8 cellular contexts compared by ENCODE assay signal in the genomic region with DNA sequence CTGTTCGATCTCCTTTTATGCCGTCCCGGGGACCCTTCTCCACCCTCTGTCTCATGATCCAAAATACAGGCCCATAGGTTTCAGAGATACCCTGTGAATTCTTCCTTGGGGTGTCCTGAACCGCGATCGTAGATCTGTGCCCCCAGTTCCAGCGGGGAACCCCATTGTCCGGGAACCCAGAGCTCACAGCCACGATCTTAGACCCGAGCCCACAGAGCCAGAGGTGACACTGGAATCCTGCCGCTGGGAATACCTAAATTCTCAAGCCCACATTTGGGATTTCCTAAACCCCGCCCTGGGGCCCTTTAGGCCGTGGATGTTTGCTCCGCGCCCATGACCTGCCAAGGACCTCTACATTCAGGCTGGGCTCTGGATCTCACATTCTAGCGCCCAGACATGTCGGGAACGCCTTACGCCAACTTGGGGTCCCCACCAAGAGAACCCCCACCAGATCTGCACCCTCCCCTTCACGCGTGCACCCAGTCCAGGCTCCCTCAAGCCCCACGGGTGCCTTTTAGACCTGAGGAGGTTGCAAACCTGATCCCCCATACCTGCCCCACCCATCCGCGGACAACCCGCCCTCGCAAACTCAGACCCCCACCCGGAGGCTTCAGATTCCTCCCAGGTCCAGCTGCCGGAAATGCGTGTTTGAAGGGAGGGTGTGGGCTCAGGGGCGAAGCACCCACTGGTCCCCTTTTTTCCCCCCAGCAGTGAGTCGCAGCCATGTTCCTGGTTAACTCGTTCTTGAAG. TPM values are rescaled to one million over a fixed set of nuclear protein-coding genes. Genes with fewer than 3 reads are reported as not detected.
DNase-seq lines count a peak whose midpoint lies in the region; ATAC-seq and TF ChIP-seq lines count a peak whose summit lies in the region.

No MANE protein-coding gene starts in this region.

- H3K27ac Mint-ChIP-seq in endodermal cell = peak overlapping the region; percentile 98

- peak overlapping the region; percentile 79 for H4K8ac ChIP-seq in mesenchymal stem cell (ENCODE audit: low read length)

- H3K9me3 Mint-ChIP-seq in endodermal cell = no peaks in the 10 kb centered on the region

- H3K18ac ChIP-seq in mesenchymal stem cell (ENCODE audit: low read depth in 1 of 2, low read length in 2 of 2) = peak overlapping the region; percentile 88 to 94

- peak overlapping the region; percentile 31 for H3K27ac ChIP-seq in endodermal cell (ENCODE audit: low read depth, low read length)
- peak overlapping the region; percentile 98 for H3K27ac ChIP-seq in mesenchymal stem cell (ENCODE audit: low read length, poor library complexity, severe bottlenecking)

- DNase-seq in DMS79 (lab: John Stamatoyannopoulos, UW) (peak; percentile 34), H7 (peak; percentile 93), NCI-H2227 treated with DMSO at 0.1 percent for 48 hours (lab: John Stamatoyannopoulos, UW) (peak; percentile 91), endodermal cell (peak; percentile 87), mesenchymal stem cell (peak; percentile 59)
- DNase-seq in activated CD4-positive, alpha-beta T cell treated with anti-CD3 and anti-CD28 coated beads, Interleukin-2, amount 50 U/mL, for 24 hours (ENCODE audit: low read depth in 1 of 2, low spot score in 1 of 2) = peak; percentile 35 to 42
- peak; percentile 68 for DNase-seq in stimulated activated naive CD8-positive, alpha-beta T cell treated with anti-CD3 and anti-CD28 coated beads, Interleukin-15, Interleukin-2, amounts not matched to agents 100 U/mL and 50 U/mL, for 24 hours

- H3K4me1 Mint-ChIP-seq in endodermal cell = peaks cover 13% of the 10 kb centered on the region

- H2BK12ac ChIP-seq in mesenchymal stem cell (ENCODE audit: low read length in 2 of 2) = peak overlapping the region in 1 of 2 experiments; percentile 48

- peak overlapping the region; percentile 14 to 99 for H3K23ac ChIP-seq in mesenchymal stem cell (ENCODE audit: low read length in 2 of 2)

- no peaks in the 10 kb centered on the region for H3K27me3 ChIP-seq in H7 (ENCODE audit: control insufficient read depth, insufficient read depth, low read length)
- H3K27me3 ChIP-seq in endodermal cell (ENCODE audit: control insufficient read depth, insufficient read depth, low read length, poor library complexity, severe bottlenecking) = no peaks in the 10 kb centered on the region
- no peaks in the 10 kb centered on the region for H3K27me3 ChIP-seq in mesenchymal stem cell (ENCODE audit: control insufficient read depth in 1 of 2, insufficient read depth in 1 of 2, low read length in 2 of 2)

- H3K4me3 ChIP-seq in H7 (ENCODE audit: insufficient read depth, low read depth, low read length) (peak overlapping the region; percentile 96), endodermal cell (ENCODE audit: low read length) (peak overlapping the region; percentile 100), mesenchymal stem cell (ENCODE audit: insufficient read depth in 1 of 2, low read depth in 1 of 2, low read length in 2 of 2) (peak overlapping the region; percentile 89 to 96)

- H3K4me1 ChIP-seq in endodermal cell (ENCODE audit: control insufficient read depth, insufficient read depth, low read length) (no peaks in the 10 kb centered on the region), mesenchymal stem cell (ENCODE audit: control insufficient read depth, insufficient read depth, low read depth, low read length) (peaks cover 18% of the 10 kb centered on the region)

- peak overlapping the region; percentile 96 for H3K9ac ChIP-seq in endodermal cell (ENCODE audit: extremely low read depth, low read length, poor library complexity, severe bottlenecking)
- H3K9ac ChIP-seq in mesenchymal stem cell (ENCODE audit: low read length) = peak overlapping the region; percentile 100

- peak overlapping the region; percentile 95 for H2AK5ac ChIP-seq in mesenchymal stem cell (ENCODE audit: low read length, severe bottlenecking)

- TF ChIP-seq CTCF in endodermal cell (conservative IDR thresholded peaks at IDR 0.05) = no peak

- H3K4ac ChIP-seq in mesenchymal stem cell (ENCODE audit: low read depth in 1 of 2, low read length in 2 of 2) = peak overlapping the region; percentile 94 to 100

- peak overlapping the region; percentile 99 for H3K4me3 Mint-ChIP-seq in endodermal cell

- peak overlapping the region; percentile 98 to 99 for H3K14ac ChIP-seq in mesenchymal stem cell (ENCODE audit: low read length in 2 of 2)

- H3K36me3 ChIP-seq in H7 (replicated peaks; ENCODE audit: control insufficient read depth, insufficient read depth, low read length) (peaks cover 14% of the 10 kb centered on the region), endodermal cell (ENCODE audit: control insufficient read depth, insufficient read depth, low read length) (peaks cover 35% of the 10 kb centered on the region), mesenchymal stem cell (ENCODE audit: control insufficient read depth in 1 of 2, insufficient read depth in 2 of 2, low read depth in 1 of 2, low read length in 2 of 2) (peaks cover 31 to 33% of the 10 kb centered on the region in 2 experiments)

- H3K4me2 ChIP-seq in mesenchymal stem cell (ENCODE audit: low read length, poor library complexity, severe bottlenecking) = peak overlapping the region; percentile 69

- peaks cover 17% of the 10 kb centered on the region for H3K79me1 ChIP-seq in mesenchymal stem cell (replicated peaks; ENCODE audit: low read length, poor library complexity, severe bottlenecking)

- peak; percentile 20 for ATAC-seq in stimulated activated naive CD8-positive, alpha-beta T cell treated with anti-CD3 and anti-CD28 coated beads, Interleukin-15, Interleukin-2, amounts not matched to agents 100 U/mL and 50 U/mL, for 24 hours
- no peak for ATAC-seq in GM21381 (IDR thresholded peaks at IDR 0.05; ENCODE audit: unreplicated experiment)

- peaks cover 2% of the 10 kb centered on the region for H3K27me3 Mint-ChIP-seq in endodermal cell (ENCODE audit: insufficient read depth)

- WGBS in endodermal cell (ENCODE audit: insufficient coverage in 1 of 2, insufficient read length in 1 of 2), 2 experiments = 0% methylated on average over 11 to 32 of the region's 32 CpGs
- under 1% methylated on average over 19 of the region's 32 CpGs for WGBS in mesenchymal stem cell

- peak overlapping the region; percentile 80 for H4K91ac ChIP-seq in mesenchymal stem cell (ENCODE audit: low read length)

- no peak overlapping the region for H2AFZ ChIP-seq in mesenchymal stem cell (ENCODE audit: low read depth, low read length)

- peaks cover 34% of the 10 kb centered on the region for H3K36me3 Mint-ChIP-seq in endodermal cell (ENCODE audit: low read depth)

- peak overlapping the region; percentile 74 for H2BK15ac ChIP-seq in mesenchymal stem cell (ENCODE audit: low read depth, poor library complexity, severe bottlenecking)

- H2BK5ac ChIP-seq in mesenchymal stem cell (ENCODE audit: low read depth, low read length, poor library complexity, severe bottlenecking) = peak overlapping the region; percentile 98

- no peaks in the 10 kb centered on the region for H3K9me3 ChIP-seq in endodermal cell (ENCODE audit: control insufficient read depth, low read length)
- no peaks in the 10 kb centered on the region for H3K9me3 ChIP-seq in mesenchymal stem cell (ENCODE audit: control insufficient read depth, low read length)

- peak overlapping the region; percentile 65 for H2BK120ac ChIP-seq in mesenchymal stem cell (ENCODE audit: low read depth, low read length)

RNA-seq across cellular contexts. Expression of gene CAPNS1, which starts 0.6 kb away (rescaled TPM):
- total RNA-seq in H7 (2014; rRNA removed; shearing (Covaris generic)) = 248 and 336 TPM in 2 replicates
- total RNA-seq in endodermal cell = 100 to 1,000 TPM; 633 to 714 TPM
- 405 TPM for polyA plus RNA-seq in endodermal cell (2013, experiment 1 of 2)
- 436 TPM for polyA plus RNA-seq in endodermal cell (2013, experiment 2 of 2)
- polyA plus RNA-seq in mesenchymal stem cell (2013, experiment 1 of 2) = 965 TPM
- polyA plus RNA-seq in mesenchymal stem cell (2013, experiment 2 of 2) = 966 TPM

RNA-seq across cellular contexts. Expression of gene COX7A1, which starts 11.8 kb away (rescaled TPM):
- total RNA-seq in H7 (2014; rRNA removed; shearing (Covaris generic)) = 0.18 TPM in 1 of 2 replicates, not detected in the other
- total RNA-seq in endodermal cell = 1 to 10 TPM; 1.4 to 2.4 TPM
- not detected for polyA plus RNA-seq in endodermal cell (2013, experiment 1 of 2)
- not detected for polyA plus RNA-seq in endodermal cell (2013, experiment 2 of 2)
- not detected for polyA plus RNA-seq in mesenchymal stem cell (2013, experiment 1 of 2)
- polyA plus RNA-seq in mesenchymal stem cell (2013, experiment 2 of 2) = not detected

RNA-seq across cellular contexts. Expression of gene TBCB, which starts 25.2 kb away (rescaled TPM):
- 179 and 202 TPM in 2 replicates for total RNA-seq in H7 (2014; rRNA removed; shearing (Covaris generic))
- total RNA-seq in endodermal cell = 100 to 1,000 TPM; 189 to 194 TPM
- 216 TPM for polyA plus RNA-seq in endodermal cell (2013, experiment 1 of 2)
- polyA plus RNA-seq in endodermal cell (2013, experiment 2 of 2) = 209 TPM
- polyA plus RNA-seq in mesenchymal stem cell (2013, experiment 1 of 2) = 280 TPM
- 280 TPM for polyA plus RNA-seq in mesenchymal stem cell (2013, experiment 2 of 2)

RNA-seq across cellular contexts. Expression of gene POLR2I, which starts 25.8 kb away (rescaled TPM):
- total RNA-seq in H7 (2014; rRNA removed; shearing (Covaris generic)) = 121 and 129 TPM in 2 replicates
- 100 to 1,000 TPM; 102 to 132 TPM for total RNA-seq in endodermal cell
- 99.2 TPM for polyA plus RNA-seq in endodermal cell (2013, experiment 1 of 2)
- polyA plus RNA-seq in endodermal cell (2013, experiment 2 of 2) = 100 TPM
- 99.3 TPM for polyA plus RNA-seq in mesenchymal stem cell (2013, experiment 1 of 2)
- polyA plus RNA-seq in mesenchymal stem cell (2013, experiment 2 of 2) = 102 TPM

RNA-seq across cellular contexts. Expression of gene OVOL3, which starts 29.5 kb away (rescaled TPM):
- total RNA-seq in H7 (2014; rRNA removed; shearing (Covaris generic)) = not detected in 2 replicates
- total RNA-seq in endodermal cell = not detected
- not detected for polyA plus RNA-seq in endodermal cell (2013, experiment 1 of 2)
- not detected for polyA plus RNA-seq in endodermal cell (2013, experiment 2 of 2)
- polyA plus RNA-seq in mesenchymal stem cell (2013, experiment 1 of 2) = not detected
- not detected for polyA plus RNA-seq in mesenchymal stem cell (2013, experiment 2 of 2)

Comparison
In these comparisons a context has a peak if more than half of its experiments do, and no peak if none do; other contexts are left out.
1. DNase-seq: peak in every context shown above with its lines; median percentile 93 in H7; 91 in NCI-H2227 treated with DMSO at 0.1 percent for 48 hours; 87 in endodermal cell; 68 in stimulated activated naive CD8-positive, alpha-beta T cell treated with anti-CD3 and anti-CD28 coated beads, Interleukin-15, Interleukin-2, amounts not matched to agents 100 U/mL and 50 U/mL, for 24 hours; 59 in mesenchymal stem cell; 38 in activated CD4-positive, alpha-beta T cell treated with anti-CD3 and anti-CD28 coated beads, Interleukin-2, amount 50 U/mL, for 24 hours; 34 in DMS79.